23 cellular contexts compared by ENCODE assay signal in genomic region chrX:153380691-153381090, GRCh38. TPM values are rescaled to one million over a fixed set of nuclear protein-coding genes. Genes with fewer than 3 reads are reported as not detected.
"Had no signal": no experiment of that assay in that cellular context is flagged by ENCODE, and none has a peak within 500 bp of the region (broad histone marks: within the 10 kb centered on the region; RNA-seq: fewer than 3 reads in every experiment).

No MANE protein-coding gene starts in this region.

- H3K36me3 ChIP-seq: ovary had no signal

- H3K9me3 ChIP-seq: ovary had no signal

- H3K36me3 Mint-ChIP-seq: activated CD8-positive, alpha-beta memory T cell treated with anti-CD3 and anti-CD28 coated beads, Interleukin-2, amount 10 ng/mL, durations not matched to agents 7 days and 5 days; activated naive CD8-positive, alpha-beta T cell treated with anti-CD3 and anti-CD28 coated beads for 36 hours; brain had no signal

- H3K4me3 Mint-ChIP-seq: activated CD8-positive, alpha-beta memory T cell treated with anti-CD3 and anti-CD28 coated beads, Interleukin-2, amount 10 ng/mL, durations not matched to agents 7 days and 5 days; activated naive CD8-positive, alpha-beta T cell treated with anti-CD3 and anti-CD28 coated beads for 36 hours; activated T-cell treated with anti-CD3 and anti-CD28 coated beads, Interleukin-2, amount 50 U/mL, for 4 hours; brain; endodermal cell; neural crest cell had no signal

- DNase-seq: activated CD4-positive, alpha-beta T cell treated with anti-CD3 and anti-CD28 coated beads, Interleukin-2, amount 50 U/mL, for 4 hours; activated CD8-positive, alpha-beta memory T cell treated with anti-CD3 and anti-CD28 coated beads, Interleukin-2, amount 10 ng/mL, durations not matched to agents 7 days and 5 days; activated gamma-delta T cell; activated naive CD8-positive, alpha-beta T cell treated with anti-CD3 and anti-CD28 coated beads for 36 hours; activated T-cell treated with anti-CD3 and anti-CD28 coated beads, Interleukin-2, amount 50 U/mL, for 4 hours; cerebellar nuclear complex; endodermal cell; foreskin fibroblast; kidney; ovary; stimulated activated CD4-positive, alpha-beta T cell treated with anti-CD3 and anti-CD28 coated beads, Interleukin-15, amount 100 ng/mL, for 24 hours; stimulated activated CD4-positive, alpha-beta T cell treated with anti-CD3 and anti-CD28 coated beads, Interleukin-4, amount 100 ng/mL, for 1 hour; stimulated activated naive CD4-positive, alpha-beta T cell had no signal

- H3K4me1 Mint-ChIP-seq: activated CD8-positive, alpha-beta memory T cell treated with anti-CD3 and anti-CD28 coated beads, Interleukin-2, amount 10 ng/mL, durations not matched to agents 7 days and 5 days; endodermal cell; neural crest cell had no signal

- H3K27ac Mint-ChIP-seq: activated CD8-positive, alpha-beta memory T cell treated with anti-CD3 and anti-CD28 coated beads, Interleukin-2, amount 10 ng/mL, durations not matched to agents 7 days and 5 days; activated naive CD8-positive, alpha-beta T cell treated with anti-CD3 and anti-CD28 coated beads for 36 hours; endodermal cell had no signal

- H3K27me3 ChIP-seq: ovary had no signal

- H3K27me3 Mint-ChIP-seq: activated naive CD8-positive, alpha-beta T cell treated with anti-CD3 and anti-CD28 coated beads for 36 hours; brain had no signal

- H3K4me3 ChIP-seq: ovary had no signal

- ATAC-seq: activated CD4-positive, CD25-positive, alpha-beta regulatory T cell treated with anti-CD3 and anti-CD28 coated beads, Interleukin-2, amount 50 U/mL, for 24 hours; activated CD8-positive, alpha-beta memory T cell treated with anti-CD3 and anti-CD28 coated beads, Interleukin-2, amount 10 ng/mL, durations not matched to agents 7 days and 5 days; activated T-cell treated with anti-CD3 and anti-CD28 coated beads, Interleukin-2, amount 50 U/mL, for 4 hours; esophagus mucosa had no signal

- H3K9me3 Mint-ChIP-seq: activated naive CD8-positive, alpha-beta T cell treated with anti-CD3 and anti-CD28 coated beads for 36 hours; activated T-cell treated with anti-CD3 and anti-CD28 coated beads, Interleukin-2, amount 50 U/mL, for 4 hours had no signal

RNA-seq across cellular contexts. Expression of gene PNMA6E, which starts 20.5 kb away (rescaled TPM):
- total RNA-seq: activated CD8-positive, alpha-beta memory T cell treated with anti-CD3 and anti-CD28 coated beads, Interleukin-2, amount 10 ng/mL, durations not matched to agents 7 days and 5 days; activated naive CD8-positive, alpha-beta T cell treated with anti-CD3 and anti-CD28 coated beads for 36 hours; activated T-cell treated with anti-CD3 and anti-CD28 coated beads, Interleukin-2, amount 50 U/mL, for 4 hours; dermis microvascular lymphatic vessel endothelial cell; endodermal cell; esophagus mucosa; kidney; mesenteric fat pad; neural crest cell; skeletal muscle tissue; subcutaneous adipose tissue had no signal

RNA-seq across cellular contexts. Expression of gene PNMA6F, which starts 59.1 kb away (rescaled TPM):
- total RNA-seq: activated CD8-positive, alpha-beta memory T cell treated with anti-CD3 and anti-CD28 coated beads, Interleukin-2, amount 10 ng/mL, durations not matched to agents 7 days and 5 days; activated naive CD8-positive, alpha-beta T cell treated with anti-CD3 and anti-CD28 coated beads for 36 hours; activated T-cell treated with anti-CD3 and anti-CD28 coated beads, Interleukin-2, amount 50 U/mL, for 4 hours; dermis microvascular lymphatic vessel endothelial cell; endodermal cell; esophagus mucosa; kidney; lower leg skin; mesenteric fat pad; neural crest cell; ovary; renal cortical epithelial cell; skeletal muscle tissue; subcutaneous adipose tissue had no signal
